In genomic region chr17:1168537-1169234, GRCh38 we compare ENCODE assay signal across 29 cellular contexts. TPM values are rescaled to one million over a fixed set of nuclear protein-coding genes. Genes with fewer than 3 reads are reported as not detected.
DNase-seq lines count a peak whose midpoint lies in the region; ATAC-seq, FAIRE-seq and TF ChIP-seq lines count a peak whose summit lies in the region.
"Had no signal": no experiment of that assay in that cellular context is flagged by ENCODE, and none has a peak within 500 bp of the region (broad histone marks: within the 10 kb centered on the region; RNA-seq: fewer than 3 reads in every experiment).

No MANE protein-coding gene starts in this region.

- no peak for TF ChIP-seq CTCF in endodermal cell (conservative IDR thresholded peaks at IDR 0.05)
- TF ChIP-seq CTCF in neural progenitor cell (IDR thresholded peaks at IDR 0.05): no peak
- no peak for TF ChIP-seq CTCF in HepG2 (CRISPR knock-in tag; IDR thresholded peaks at IDR 0.05)

- H3K9ac ChIP-seq in BLaER1 treated with 17β-estradiol and CSF1 and Interleukin-3, amounts not matched to agents 10 nM and 100 nM: peak overlapping the region in 6 of 11 experiments; percentile 10 to 45 (median 28); a peak in 7 of 22 replicates
- H3K9ac ChIP-seq in endodermal cell (ENCODE audit: extremely low read depth, low read length, poor library complexity, severe bottlenecking): no peak overlapping the region
- H3K9ac ChIP-seq in neural progenitor cell: no peak overlapping the region
- H3K9ac ChIP-seq in HepG2 (ENCODE audit: insufficient read depth, low read depth, low read length): no peak overlapping the region

- CTCF ChIA-PET in activated CD8-positive, alpha-beta T cell treated with anti-CD3 and anti-CD28 coated beads, Interleukin-2, amount 10 ng/mL, durations not matched to agents 7 days and 5 days (lab: Charles Lee): interaction anchor here (0.8 to 1.2 kb wide), 2 partner anchors 19 to 46 kb away, joined by 3 read pairs; no protein-coding TSS in a partner anchor
- CTCF ChIA-PET in HepG2 (lab: Yijun Ruan, JAX; ENCODE audit: low intra/inter-chr PET ratio, low total read pairs): no interaction called here

- WGBS in endodermal cell (ENCODE audit: insufficient coverage in 1 of 2, insufficient read length in 1 of 2), 2 experiments: 81 to 94% methylated on average over 14 to 18 of the region's 18 CpGs
- 28% methylated on average over 5 of the region's 18 CpGs for WGBS in HepG2 (ENCODE audit: low lambda C conversion rate)

- FAIRE-seq in HepG2 (lab: Jason Lieb, UNC): no peak
- FAIRE-seq: colon, HTR-8/SVneo, pancreas had no signal

- intact Hi-C loops in HepG2 (cut with micrococcal nuclease; ENCODE audit: unreplicated experiment): no loop called here

- H2AFZ ChIP-seq in neural progenitor cell (replicated peaks) (no peak overlapping the region), HepG2 (ENCODE audit: low read length) (no peak overlapping the region)

- peak; percentile 85 for DNase-seq in NCI-H69 (lab: John Stamatoyannopoulos, UW)
- no peak for DNase-seq in endodermal cell
- no peak for DNase-seq in neural progenitor cell (ENCODE audit: low spot score)
- no peak for DNase-seq in activated T-cell treated with anti-CD3 and anti-CD28 coated beads, Interleukin-2, amount 50 U/mL, for 72 hours
- no peak for DNase-seq in activated CD8-positive, alpha-beta T cell treated with anti-CD3 and anti-CD28 coated beads, Interleukin-2, amount 10 ng/mL, durations not matched to agents 7 days and 5 days
- no peak for DNase-seq in HepG2 (ENCODE audit: low spot score)
- DNase-seq in COLO668 (lab: John Stamatoyannopoulos, UW; ENCODE audit: unreplicated experiment): no peak
- DNase-seq: activated CD4-positive, alpha-beta T cell treated with anti-CD3 and anti-CD28 coated beads, Interleukin-2, amount 10 ng/mL, durations not matched to agents 24 days and 14 days; activated T-cell treated with anti-CD3 and anti-CD28 coated beads, Interleukin-2, amount 50 U/mL, for 24 hours; effector memory CD8-positive, alpha-beta T cell; foreskin melanocyte; HCEC 1CT; KG1; naive thymus-derived CD4-positive, alpha-beta T cell; NCI-H2171 treated with DMSO at 0.1 percent for 48 hours; NCI-H524; pancreas; right lobe of liver; SHP77 treated with DMSO at 0.1 percent for 48 hours; stimulated activated CD4-positive, alpha-beta T cell treated with anti-CD3 and anti-CD28 coated beads, Interleukin-12 subunit alpha, Interleukin-12 subunit beta, amount 100 ng/mL, for 4 hours; stimulated activated CD4-positive, alpha-beta T cell treated with anti-CD3 and anti-CD28 coated beads, Interleukin-4, amount 100 ng/mL, for 1 hour; upper lobe of right lung had no signal

- H3K4me2 ChIP-seq in BLaER1 treated with 17β-estradiol and CSF1 and Interleukin-3, amounts not matched to agents 10 nM and 100 nM: peak overlapping the region; percentile 42 to 78 (median 60)
- H3K4me2 ChIP-seq in neural progenitor cell: no peak overlapping the region
- no peak overlapping the region for H3K4me2 ChIP-seq in HepG2 (ENCODE audit: low read depth, low read length)

- no peak for TF ChIP-seq EP300 in HepG2 (IDR thresholded peaks at IDR 0.05; ENCODE audit: low read depth in 2 of 2, low read length in 2 of 2)
- no peak for TF ChIP-seq EP300 in HepG2 (CRISPR knock-in tag; IDR thresholded peaks at IDR 0.05; ENCODE audit: borderline replicate concordance)

- no peaks in the 10 kb centered on the region for H3K27me3 ChIP-seq in BLaER1 treated with 17β-estradiol and CSF1 and Interleukin-3, amounts not matched to agents 10 nM and 100 nM
- H3K27me3 ChIP-seq in endodermal cell (ENCODE audit: control insufficient read depth, insufficient read depth, low read length, poor library complexity, severe bottlenecking) (no peaks in the 10 kb centered on the region), neural progenitor cell (no peaks in the 10 kb centered on the region), HepG2 (ENCODE audit: control insufficient read depth in 1 of 2, insufficient read depth in 2 of 2, low read length in 2 of 2) (peaks cover 13 to 69% of the 10 kb centered on the region in 2 experiments)
- H3K27me3 ChIP-seq: esophagus muscularis mucosa, pancreas, right lobe of liver, upper lobe of right lung had no signal

- no peaks in the 10 kb centered on the region for H3K79me2 ChIP-seq in neural progenitor cell (ENCODE audit: low read depth)
- H3K79me2 ChIP-seq in HepG2 (ENCODE audit: insufficient read depth, low read length): no peaks in the 10 kb centered on the region

- H3K27ac Mint-ChIP-seq in endodermal cell (no peak overlapping the region), neural progenitor cell (peak overlapping the region; percentile 94)
- H3K27ac Mint-ChIP-seq in activated T-cell treated with anti-CD3 and anti-CD28 coated beads, Interleukin-2, amount 50 U/mL, for 72 hours: no peak overlapping the region
- H3K27ac Mint-ChIP-seq in activated CD8-positive, alpha-beta T cell treated with anti-CD3 and anti-CD28 coated beads, Interleukin-2, amount 10 ng/mL, durations not matched to agents 7 days and 5 days: no peak overlapping the region
- H3K27ac Mint-ChIP-seq: activated CD4-positive, alpha-beta T cell treated with anti-CD3 and anti-CD28 coated beads, Interleukin-2, amount 10 ng/mL, durations not matched to agents 24 days and 14 days; activated T-cell treated with anti-CD3 and anti-CD28 coated beads, Interleukin-2, amount 50 U/mL, for 24 hours; effector memory CD8-positive, alpha-beta T cell; naive thymus-derived CD4-positive, alpha-beta T cell; stimulated activated effector memory CD8-positive, alpha-beta T cell treated with anti-CD3 and anti-CD28 coated beads, Interleukin-12 subunit alpha, Interleukin-12 subunit beta, amount 100 ng/mL, for 72 hours had no signal

- H3K27ac ChIP-seq in BLaER1 treated with 17β-estradiol and CSF1 and Interleukin-3, amounts not matched to agents 10 nM and 100 nM: peak overlapping the region in 4 of 11 experiments; percentile 7 to 35 (median 15); a peak in 6 of 22 replicates
- H3K27ac ChIP-seq in endodermal cell (ENCODE audit: low read depth, low read length) (peak overlapping the region; percentile 90), neural progenitor cell (no peak overlapping the region), HepG2 (ENCODE audit: extremely low read length, insufficient read depth, low read length) (no peak overlapping the region)
- H3K27ac ChIP-seq: esophagus muscularis mucosa, pancreas, right lobe of liver, upper lobe of right lung had no signal

- no peaks in the 10 kb centered on the region for H3F3A ChIP-seq in neural progenitor cell (ENCODE audit: low read depth)

- peaks cover 0 to 64% (median 0%) of the 10 kb centered on the region in 11 experiments; a peak in 10 of 22 replicates for H3K36me3 ChIP-seq in BLaER1 treated with 17β-estradiol and CSF1 and Interleukin-3, amounts not matched to agents 10 nM and 100 nM
- no peaks in the 10 kb centered on the region for H3K36me3 ChIP-seq in endodermal cell (ENCODE audit: control insufficient read depth, insufficient read depth, low read length)
- no peaks in the 10 kb centered on the region for H3K36me3 ChIP-seq in neural progenitor cell
- H3K36me3 ChIP-seq in HepG2 (replicated peaks in 1 of 2; ENCODE audit: control insufficient read depth in 1 of 2, insufficient read depth in 2 of 2, low read length in 2 of 2): no peaks in the 10 kb centered on the region
- H3K36me3 ChIP-seq: pancreas, right lobe of liver, upper lobe of right lung had no signal

- no peaks in the 10 kb centered on the region for H3K4me1 Mint-ChIP-seq in endodermal cell
- peaks cover 45% of the 10 kb centered on the region for H3K4me1 Mint-ChIP-seq in neural progenitor cell
- no peaks in the 10 kb centered on the region for H3K4me1 Mint-ChIP-seq in activated T-cell treated with anti-CD3 and anti-CD28 coated beads, Interleukin-2, amount 50 U/mL, for 72 hours (ENCODE audit: low read depth)
- H3K4me1 Mint-ChIP-seq in activated CD8-positive, alpha-beta T cell treated with anti-CD3 and anti-CD28 coated beads, Interleukin-2, amount 10 ng/mL, durations not matched to agents 7 days and 5 days (ENCODE audit: low read depth): peaks cover 10% of the 10 kb centered on the region
- H3K4me1 Mint-ChIP-seq: activated CD4-positive, alpha-beta T cell treated with anti-CD3 and anti-CD28 coated beads, Interleukin-2, amount 10 ng/mL, durations not matched to agents 24 days and 14 days had no signal

- no peak for ATAC-seq in activated T-cell treated with anti-CD3 and anti-CD28 coated beads, Interleukin-2, amount 50 U/mL, for 72 hours (replicated peaks in 1 of 2)
- ATAC-seq in activated CD8-positive, alpha-beta T cell treated with anti-CD3 and anti-CD28 coated beads, Interleukin-2, amount 10 ng/mL, durations not matched to agents 7 days and 5 days: no peak
- no peak for ATAC-seq in HepG2
- ATAC-seq: effector memory CD8-positive, alpha-beta T cell; left lobe of liver; naive thymus-derived CD4-positive, alpha-beta T cell; Panc1; pancreas; right lobe of liver; stimulated activated effector memory CD8-positive, alpha-beta T cell treated with anti-CD3 and anti-CD28 coated beads, Interleukin-12 subunit alpha, Interleukin-12 subunit beta, amount 100 ng/mL, for 72 hours; upper lobe of right lung had no signal

- no peak overlapping the region for H3K4me3 Mint-ChIP-seq in endodermal cell
- no peak overlapping the region for H3K4me3 Mint-ChIP-seq in neural progenitor cell
- no peak overlapping the region for H3K4me3 Mint-ChIP-seq in activated T-cell treated with anti-CD3 and anti-CD28 coated beads, Interleukin-2, amount 50 U/mL, for 72 hours
- H3K4me3 Mint-ChIP-seq in activated CD8-positive, alpha-beta T cell treated with anti-CD3 and anti-CD28 coated beads, Interleukin-2, amount 10 ng/mL, durations not matched to agents 7 days and 5 days: no peak overlapping the region
- H3K4me3 Mint-ChIP-seq: activated CD4-positive, alpha-beta T cell treated with anti-CD3 and anti-CD28 coated beads, Interleukin-2, amount 10 ng/mL, durations not matched to agents 24 days and 14 days; activated T-cell treated with anti-CD3 and anti-CD28 coated beads, Interleukin-2, amount 50 U/mL, for 24 hours; effector memory CD8-positive, alpha-beta T cell; naive thymus-derived CD4-positive, alpha-beta T cell; stimulated activated effector memory CD8-positive, alpha-beta T cell treated with anti-CD3 and anti-CD28 coated beads, Interleukin-12 subunit alpha, Interleukin-12 subunit beta, amount 100 ng/mL, for 72 hours had no signal

- POLR2A ChIA-PET in activated CD8-positive, alpha-beta T cell treated with anti-CD3 and anti-CD28 coated beads, Interleukin-2, amount 10 ng/mL, durations not matched to agents 7 days and 5 days (lab: Charles Lee): no interaction called here
- POLR2A ChIA-PET in HepG2 (lab: Yijun Ruan, JAX): no interaction called here

- H3K4me1 ChIP-seq in BLaER1 treated with 17β-estradiol and CSF1 and Interleukin-3, amounts not matched to agents 10 nM and 100 nM: peaks cover 40 to 74% (median 47%) of the 10 kb centered on the region in 10 experiments
- H3K4me1 ChIP-seq in endodermal cell (ENCODE audit: control insufficient read depth, insufficient read depth, low read length): no peaks in the 10 kb centered on the region
- H3K4me1 ChIP-seq in neural progenitor cell: peaks cover 9% of the 10 kb centered on the region
- H3K4me1 ChIP-seq in HepG2 (ENCODE audit: insufficient read depth, low read length): no peaks in the 10 kb centered on the region
- H3K4me1 ChIP-seq: pancreas, right lobe of liver had no signal

- no TSS peak for BruUV-seq in HepG2 (replicated peaks; lab: Mats Ljungman, UMichigan)

- peaks cover 4% of the 10 kb centered on the region for H3K36me3 Mint-ChIP-seq in endodermal cell (ENCODE audit: low read depth)
- H3K36me3 Mint-ChIP-seq in neural progenitor cell: peaks cover 2% of the 10 kb centered on the region
- no peaks in the 10 kb centered on the region for H3K36me3 Mint-ChIP-seq in activated T-cell treated with anti-CD3 and anti-CD28 coated beads, Interleukin-2, amount 50 U/mL, for 72 hours (ENCODE audit: insufficient read depth in 2 of 2)
- no peaks in the 10 kb centered on the region for H3K36me3 Mint-ChIP-seq in activated CD8-positive, alpha-beta T cell treated with anti-CD3 and anti-CD28 coated beads, Interleukin-2, amount 10 ng/mL, durations not matched to agents 7 days and 5 days (ENCODE audit: low read depth)
- H3K36me3 Mint-ChIP-seq: stimulated activated effector memory CD8-positive, alpha-beta T cell treated with anti-CD3 and anti-CD28 coated beads, Interleukin-12 subunit alpha, Interleukin-12 subunit beta, amount 100 ng/mL, for 72 hours had no signal

- no peaks in the 10 kb centered on the region for H3K9me3 ChIP-seq in BLaER1 treated with 17β-estradiol and CSF1 and Interleukin-3, amounts not matched to agents 10 nM and 100 nM (replicated peaks in 1 of 11)
- no peaks in the 10 kb centered on the region for H3K9me3 ChIP-seq in endodermal cell (ENCODE audit: control insufficient read depth, low read length)
- no peaks in the 10 kb centered on the region for H3K9me3 ChIP-seq in neural progenitor cell (ENCODE audit: low read depth)
- H3K9me3 ChIP-seq in HepG2 (ENCODE audit: low read length): no peaks in the 10 kb centered on the region
- H3K9me3 ChIP-seq: esophagus muscularis mucosa, pancreas, right lobe of liver, upper lobe of right lung had no signal

- no peak for TF ChIP-seq RAD21 in HepG2 (CRISPR knock-in tag; IDR thresholded peaks at IDR 0.05)

- no peaks in the 10 kb centered on the region for H3K9me3 Mint-ChIP-seq in endodermal cell
- no peaks in the 10 kb centered on the region for H3K9me3 Mint-ChIP-seq in neural progenitor cell
- H3K9me3 Mint-ChIP-seq in activated T-cell treated with anti-CD3 and anti-CD28 coated beads, Interleukin-2, amount 50 U/mL, for 72 hours: no peaks in the 10 kb centered on the region
- no peaks in the 10 kb centered on the region for H3K9me3 Mint-ChIP-seq in activated CD8-positive, alpha-beta T cell treated with anti-CD3 and anti-CD28 coated beads, Interleukin-2, amount 10 ng/mL, durations not matched to agents 7 days and 5 days (ENCODE audit: insufficient read depth)
- H3K9me3 Mint-ChIP-seq: activated CD4-positive, alpha-beta T cell treated with anti-CD3 and anti-CD28 coated beads, Interleukin-2, amount 10 ng/mL, durations not matched to agents 24 days and 14 days; activated T-cell treated with anti-CD3 and anti-CD28 coated beads, Interleukin-2, amount 50 U/mL, for 24 hours; effector memory CD8-positive, alpha-beta T cell; naive thymus-derived CD4-positive, alpha-beta T cell; stimulated activated effector memory CD8-positive, alpha-beta T cell treated with anti-CD3 and anti-CD28 coated beads, Interleukin-12 subunit alpha, Interleukin-12 subunit beta, amount 100 ng/mL, for 72 hours had no signal

- H3K27me3 Mint-ChIP-seq in endodermal cell (ENCODE audit: insufficient read depth): no peaks in the 10 kb centered on the region
- peaks cover 12% of the 10 kb centered on the region for H3K27me3 Mint-ChIP-seq in neural progenitor cell (ENCODE audit: insufficient read depth, low read depth)
- H3K27me3 Mint-ChIP-seq in activated T-cell treated with anti-CD3 and anti-CD28 coated beads, Interleukin-2, amount 50 U/mL, for 72 hours (ENCODE audit: low read depth): no peaks in the 10 kb centered on the region
- no peaks in the 10 kb centered on the region for H3K27me3 Mint-ChIP-seq in activated CD8-positive, alpha-beta T cell treated with anti-CD3 and anti-CD28 coated beads, Interleukin-2, amount 10 ng/mL, durations not matched to agents 7 days and 5 days (ENCODE audit: low read depth)
- H3K27me3 Mint-ChIP-seq: activated CD4-positive, alpha-beta T cell treated with anti-CD3 and anti-CD28 coated beads, Interleukin-2, amount 10 ng/mL, durations not matched to agents 24 days and 14 days; activated T-cell treated with anti-CD3 and anti-CD28 coated beads, Interleukin-2, amount 50 U/mL, for 24 hours; effector memory CD8-positive, alpha-beta T cell; naive thymus-derived CD4-positive, alpha-beta T cell had no signal

- in situ Hi-C loops in HepG2 (cut with HindIII; ENCODE audit: extremely low pct_ligation_motif_present, low pct_unique_long_range_greater_than_20kb): no loop called here

- no peak overlapping the region for H3K4me3 ChIP-seq in BLaER1 treated with 17β-estradiol and CSF1 and Interleukin-3, amounts not matched to agents 10 nM and 100 nM
- H3K4me3 ChIP-seq in endodermal cell (ENCODE audit: low read length) (no peak overlapping the region), neural progenitor cell (no peak overlapping the region), HepG2 (replicated peaks in 1 of 3; ENCODE audit: insufficient read depth in 1 of 3, low read depth in 2 of 3, low read length in 3 of 3) (no peak overlapping the region)
- H3K4me3 ChIP-seq: esophagus muscularis mucosa, pancreas, right lobe of liver, upper lobe of right lung had no signal

- TF ChIP-seq POLR2A in HepG2 (IDR thresholded peaks at IDR 0.05; ENCODE audit: insufficient read depth in 1 of 2, low read depth in 2 of 2, low read length in 2 of 2): no peak

- peaks cover 77 to 99% (median 91%) of the 10 kb centered on the region in 11 experiments for H4K20me1 ChIP-seq in BLaER1 treated with 17β-estradiol and CSF1 and Interleukin-3, amounts not matched to agents 10 nM and 100 nM
- H4K20me1 ChIP-seq in neural progenitor cell (ENCODE audit: low read depth): peaks cover 45% of the 10 kb centered on the region
- no peaks in the 10 kb centered on the region for H4K20me1 ChIP-seq in HepG2 (ENCODE audit: insufficient read depth, low read length)

RNA-seq across cellular contexts. Expression of gene ABR, which starts 11.1 kb away (rescaled TPM):
- total RNA-seq in endodermal cell (10 to 100 TPM; 51.1 to 58.7 TPM), neural progenitor cell (ENCODE audit: low replicate concordance) (36.7 and 92.7 TPM in 2 replicates), HepG2 (2016; rRNA removed; fragmentation: Illumina TruSeq; extraction: Trizol) (10.9 and 12.4 TPM in 2 replicates)
- polyA plus RNA-seq in endodermal cell (2013, experiment 1 of 2): 52.8 TPM
- 56.2 TPM for polyA plus RNA-seq in endodermal cell (2013, experiment 2 of 2)
- 10 to 100 TPM; 65.8 to 70.8 TPM for total RNA-seq in activated T-cell treated with anti-CD3 and anti-CD28 coated beads, Interleukin-2, amount 50 U/mL, for 72 hours
- total RNA-seq in activated CD8-positive, alpha-beta T cell treated with anti-CD3 and anti-CD28 coated beads, Interleukin-2, amount 10 ng/mL, durations not matched to agents 7 days and 5 days: 100 to 1,000 TPM; 143 to 156 TPM
- total RNA-seq in HepG2 (2016; cell fraction: cytosol; rRNA removed; fragmentation: Illumina TruSeq; extraction: Trizol; ENCODE audit: low read depth): 5.9 and 7.8 TPM in 2 replicates
- 9.1 and 11.6 TPM in 2 replicates for total RNA-seq in HepG2 (2016; cell fraction: insoluble cytoplasmic fraction; rRNA removed; fragmentation: Illumina TruSeq; extraction: Trizol)
- 9.3 and 10.5 TPM in 2 replicates for total RNA-seq in HepG2 (2016; cell fraction: membrane; rRNA removed; fragmentation: Illumina TruSeq; extraction: Trizol)
- total RNA-seq in HepG2 (2016; cell fraction: nucleus; rRNA removed; fragmentation: Illumina TruSeq; extraction: Trizol): 8.0 and 11.0 TPM in 2 replicates
- 40.4 TPM in 2 replicates for polyA plus RNA-seq in HepG2 (2011; rRNA removed)
- 13.2 and 21.6 TPM in 2 replicates for polyA plus RNA-seq in HepG2 (2011; cell fraction: cytosol; rRNA removed)
- polyA plus RNA-seq in HepG2 (2011; cell fraction: nucleus; rRNA removed): 68.7 and 98.6 TPM in 2 replicates
- polyA plus RNA-seq in HepG2 (2012): 10.2 and 11.3 TPM in 2 replicates
- polyA plus RNA-seq in HepG2 (2016; cell fraction: cytosol; fragmentation: Illumina TruSeq; extraction: Trizol; ENCODE audit: low read depth): 0.85 and 1.1 TPM in 2 replicates
- polyA plus RNA-seq in HepG2 (2016; cell fraction: insoluble cytoplasmic fraction; fragmentation: Illumina TruSeq; extraction: Trizol; ENCODE audit: low read depth): 8.6 and 11.0 TPM in 2 replicates
- polyA plus RNA-seq in HepG2 (2016; cell fraction: membrane; fragmentation: Illumina TruSeq; extraction: Trizol; ENCODE audit: low read depth): 2.9 and 3.5 TPM in 2 replicates
- polyA plus RNA-seq in HepG2 (2016; cell fraction: nucleus; fragmentation: Illumina TruSeq; extraction: Trizol; ENCODE audit: insufficient read depth, low read depth): 18.8 and 21.3 TPM in 2 replicates
- 37.5 and 62.6 TPM in 2 replicates for polyA minus RNA-seq in HepG2 (2011; rRNA and poly(A)+ RNA removed; ENCODE audit: low replicate concordance)
- polyA minus RNA-seq in HepG2 (2011; cell fraction: cytosol; rRNA and poly(A)+ RNA removed): 19.0 and 21.4 TPM in 2 replicates
- polyA minus RNA-seq in HepG2 (2011; cell fraction: nucleus; rRNA and poly(A)+ RNA removed): 24.5 and 24.6 TPM in 2 replicates

Comparison
In these comparisons a context has a peak if more than half of its experiments do, and no peak if none do; other contexts are left out.
1. H3K4me2 ChIP-seq: peak in BLaER1 treated with 17β-estradiol and CSF1 and Interleukin-3, amounts not matched to agents 10 nM and 100 nM (11 of 11); none in neural progenitor cell (single experiment) and HepG2 (single experiment).
2. H3K9ac ChIP-seq: peak in BLaER1 treated with 17β-estradiol and CSF1 and Interleukin-3, amounts not matched to agents 10 nM and 100 nM (6 of 11); none in endodermal cell (single experiment), neural progenitor cell (single experiment) and HepG2 (single experiment).